In the genomic region with DNA sequence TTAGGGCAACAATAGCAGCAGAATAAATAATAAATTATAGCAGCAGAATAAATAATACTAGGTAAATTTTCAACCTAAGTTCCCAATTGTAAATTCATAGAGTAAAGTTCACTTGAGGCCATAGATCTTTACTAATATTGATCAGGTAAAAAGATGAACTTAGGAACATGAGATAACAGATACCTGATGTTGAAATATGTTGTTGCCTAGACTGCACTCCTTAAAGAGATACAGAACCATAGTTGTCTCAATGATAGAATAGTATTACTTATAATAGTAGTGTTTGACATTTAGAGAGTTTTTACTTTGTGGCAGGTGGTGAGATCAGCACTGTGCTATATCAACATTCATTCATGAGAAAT, we compare ENCODE assay signal across 1 cellular context.
TF ChIP-seq lines count a peak whose summit lies in the region.

No MANE protein-coding gene starts in this region.

TF ChIP-seq in liver, 16 proteins besides CTCF, POLR2A, EP300 and RAD21 (continued from another document):
- TF ChIP-seq, protein P1, sequence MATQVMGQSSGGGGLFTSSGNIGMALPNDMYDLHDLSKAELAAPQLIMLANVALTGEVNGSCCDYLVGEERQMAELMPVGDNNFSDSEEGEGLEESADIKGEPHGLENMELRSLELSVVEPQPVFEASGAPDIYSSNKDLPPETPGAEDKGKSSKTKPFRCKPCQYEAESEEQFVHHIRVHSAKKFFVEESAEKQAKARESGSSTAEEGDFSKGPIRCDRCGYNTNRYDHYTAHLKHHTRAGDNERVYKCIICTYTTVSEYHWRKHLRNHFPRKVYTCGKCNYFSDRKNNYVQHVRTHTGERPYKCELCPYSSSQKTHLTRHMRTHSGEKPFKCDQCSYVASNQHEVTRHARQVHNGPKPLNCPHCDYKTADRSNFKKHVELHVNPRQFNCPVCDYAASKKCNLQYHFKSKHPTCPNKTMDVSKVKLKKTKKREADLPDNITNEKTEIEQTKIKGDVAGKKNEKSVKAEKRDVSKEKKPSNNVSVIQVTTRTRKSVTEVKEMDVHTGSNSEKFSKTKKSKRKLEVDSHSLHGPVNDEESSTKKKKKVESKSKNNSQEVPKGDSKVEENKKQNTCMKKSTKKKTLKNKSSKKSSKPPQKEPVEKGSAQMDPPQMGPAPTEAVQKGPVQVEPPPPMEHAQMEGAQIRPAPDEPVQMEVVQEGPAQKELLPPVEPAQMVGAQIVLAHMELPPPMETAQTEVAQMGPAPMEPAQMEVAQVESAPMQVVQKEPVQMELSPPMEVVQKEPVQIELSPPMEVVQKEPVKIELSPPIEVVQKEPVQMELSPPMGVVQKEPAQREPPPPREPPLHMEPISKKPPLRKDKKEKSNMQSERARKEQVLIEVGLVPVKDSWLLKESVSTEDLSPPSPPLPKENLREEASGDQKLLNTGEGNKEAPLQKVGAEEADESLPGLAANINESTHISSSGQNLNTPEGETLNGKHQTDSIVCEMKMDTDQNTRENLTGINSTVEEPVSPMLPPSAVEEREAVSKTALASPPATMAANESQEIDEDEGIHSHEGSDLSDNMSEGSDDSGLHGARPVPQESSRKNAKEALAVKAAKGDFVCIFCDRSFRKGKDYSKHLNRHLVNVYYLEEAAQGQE (IDR thresholded peaks at IDR 0.05), result peak; percentile 27
- TF ChIP-seq FOXA2 (IDR thresholded peaks at IDR 0.05) (no peak), HNF4G (IDR thresholded peaks at IDR 0.05) (peak; percentile 67), YY1 (IDR thresholded peaks at IDR 0.05) (peak; percentile 50)
